In the genomic region with DNA sequence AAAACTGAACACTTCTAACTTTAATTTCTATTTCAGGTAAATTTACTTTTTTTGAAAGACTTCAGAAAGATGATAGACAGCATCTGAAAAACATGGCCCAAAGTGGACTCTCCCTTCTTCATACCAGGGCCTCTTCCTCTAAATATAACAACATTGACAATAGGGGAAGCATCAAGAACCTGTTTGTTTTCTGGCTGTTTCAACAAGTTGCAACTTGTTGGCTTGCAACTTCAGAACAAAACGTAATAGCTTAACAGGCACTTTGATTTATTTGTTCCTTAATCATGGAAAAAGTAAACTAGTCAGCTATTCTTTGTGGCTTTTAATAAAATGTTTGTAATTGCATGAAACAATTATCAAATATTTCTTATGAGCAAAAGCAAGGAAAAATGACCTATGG, we compare ENCODE assay signal across 24 cellular contexts. TPM values are rescaled to one million over a fixed set of nuclear protein-coding genes. Genes with fewer than 3 reads are reported as not detected.
DNase-seq lines count a peak whose midpoint lies in the region; ATAC-seq, FAIRE-seq and TF ChIP-seq lines count a peak whose summit lies in the region.
"Had no signal": no experiment of that assay in that cellular context is flagged by ENCODE, and none has a peak within 500 bp of the region (broad histone marks: within the 10 kb centered on the region; RNA-seq: fewer than 3 reads in every experiment).

No MANE protein-coding gene starts in this region.

- H3K27ac ChIP-seq in RWPE2 (ENCODE audit: poor library complexity, severe bottlenecking) (peak overlapping the region; percentile 15), keratinocyte (ENCODE audit: control insufficient read depth, insufficient read depth, low read length) (no peak overlapping the region)
- H3K27ac ChIP-seq: adrenal gland, skin epidermis, vagina, VCaP had no signal

- no peaks in the 10 kb centered on the region for H3K9me3 Mint-ChIP-seq in mesothelial cell of epicardium
- H3K9me3 Mint-ChIP-seq: GM23338, HFFc6, nephron progenitor cell had no signal

- H3K4me1 ChIP-seq in RWPE2 (ENCODE audit: insufficient read depth, poor library complexity, severe bottlenecking), result peaks cover 40% of the 10 kb centered on the region
- H3K4me1 ChIP-seq in keratinocyte (ENCODE audit: control insufficient read depth, extremely low read depth, insufficient read depth, low read length), result peaks cover 4% of the 10 kb centered on the region
- H3K4me1 ChIP-seq: adrenal gland, vagina had no signal

- FAIRE-seq in keratinocyte (lab: Jason Lieb, UNC), result peak; percentile 9

- H3K36me3 Mint-ChIP-seq in mesothelial cell of epicardium, result no peaks in the 10 kb centered on the region
- H3K36me3 Mint-ChIP-seq: CD4-positive, CD25-positive, alpha-beta regulatory T cell had no signal

- no peak overlapping the region for H3K4me3 ChIP-seq in RWPE2 (ENCODE audit: severe bottlenecking)
- no peak overlapping the region for H3K4me3 ChIP-seq in keratinocyte (ENCODE audit: control insufficient read depth in 2 of 3, extremely low read depth in 1 of 3, insufficient read depth in 2 of 3, low read depth in 1 of 3, low read length in 3 of 3)
- H3K4me3 ChIP-seq: adrenal gland, GM23338, lung, skin epidermis, vagina had no signal

- H3K4me2 ChIP-seq in keratinocyte (ENCODE audit: control insufficient read depth, extremely low read depth, insufficient read depth, low read depth, low read length), result no peak overlapping the region
- H3K4me2 ChIP-seq: GM23338 had no signal

- H3K9me1 ChIP-seq in keratinocyte (ENCODE audit: control insufficient read depth, extremely low read depth, insufficient read depth, low read length), result no peaks in the 10 kb centered on the region

- ATAC-seq in RWPE2 (ENCODE audit: low read depth) (no peak), HG03159 (IDR thresholded peaks at IDR 0.05; ENCODE audit: unreplicated experiment) (no peak)
- ATAC-seq: GM23338; SK-N-SH treated with all-trans-retinoic acid at 6 μM for 48 hours; stimulated activated naive CD8-positive, alpha-beta T cell treated with anti-CD3 and anti-CD28 coated beads, Interleukin-15, Interleukin-2, amounts not matched to agents 100 U/mL and 50 U/mL, for 24 hours; T-helper 17 cell had no signal

- no peak overlapping the region for H3K4me3 Mint-ChIP-seq in mesothelial cell of epicardium
- H3K4me3 Mint-ChIP-seq: CD4-positive, CD25-positive, alpha-beta regulatory T cell; GM23338; HFFc6; nephron progenitor cell; T-helper 17 cell had no signal

- DNase-seq in NCI-H146 (lab: John Stamatoyannopoulos, UW) (peak; percentile 34), NCI-H146 treated with DMSO at 0.1 percent for 48 hours (lab: John Stamatoyannopoulos, UW; ENCODE audit: unreplicated experiment) (no peak), NCI-H345 treated with DMSO at 0.1 percent for 48 hours (lab: John Stamatoyannopoulos, UW; ENCODE audit: unreplicated experiment) (peak; percentile 15), RWPE2 (ENCODE audit: low spot score) (no peak), keratinocyte (ENCODE audit: low read depth, low spot score) (no peak), mesothelial cell of epicardium (ENCODE audit: low spot score in 2 of 2, unreplicated experiment in 2 of 2) (no peak), germinal center (ENCODE audit: low spot score) (no peak)
- DNase-seq: activated CD4-positive, alpha-beta T cell treated with anti-CD3 and anti-CD28 coated beads for 4 hours; activated CD8-positive, alpha-beta memory T cell treated with anti-CD3 and anti-CD28 coated beads for 24 hours; adrenal gland; CD4-positive, CD25-positive, alpha-beta regulatory T cell; HFFc6; NCI-H524 treated with DMSO at 0.1 percent for 48 hours; nephron progenitor cell; stimulated activated naive CD8-positive, alpha-beta T cell treated with anti-CD3 and anti-CD28 coated beads, Interleukin-15, Interleukin-2, amounts not matched to agents 100 U/mL and 50 U/mL, for 24 hours; T-helper 17 cell had no signal

- TF ChIP-seq CTCF in RWPE2 (IDR thresholded peaks at IDR 0.05; ENCODE audit: poor library complexity, severe bottlenecking) (no peak), keratinocyte (optimal IDR thresholded peaks at IDR 0.05 in 1 of 3, IDR thresholded peaks at IDR 0.05 in 1 of 3, conservative IDR thresholded peaks at IDR 0.05 in 1 of 3; ENCODE audit: extremely low read depth in 1 of 3, insufficient read depth in 2 of 3, low read length in 3 of 3) (no peak), mesothelial cell of epicardium (IDR thresholded peaks at IDR 0.05; ENCODE audit: unreplicated experiment) (no peak)

- dilution Hi-C loops in keratinocyte (cut with MboI; ENCODE audit: extremely low pct_ligation_motif_present, low sequenced_read_pairs), result no loop called here

- no peak overlapping the region for H3K27ac Mint-ChIP-seq in mesothelial cell of epicardium
- H3K27ac Mint-ChIP-seq: CD4-positive, CD25-positive, alpha-beta regulatory T cell; GM23338; HFFc6; nephron progenitor cell; T-helper 17 cell had no signal

- H3K9me3 ChIP-seq in RWPE2 (ENCODE audit: severe bottlenecking), result no peaks in the 10 kb centered on the region
- H3K9me3 ChIP-seq in keratinocyte (ENCODE audit: control insufficient read depth, low read depth, low read length), result no peaks in the 10 kb centered on the region
- H3K9me3 ChIP-seq: adrenal gland, vagina had no signal

- no peak overlapping the region for H3K9ac ChIP-seq in keratinocyte (ENCODE audit: control insufficient read depth, extremely low read depth, insufficient read depth, low read length)

- no peaks in the 10 kb centered on the region for H4K20me1 ChIP-seq in keratinocyte (ENCODE audit: control insufficient read depth, extremely low read depth, insufficient read depth, low read length)

- no peak overlapping the region for H2AFZ ChIP-seq in keratinocyte (ENCODE audit: control insufficient read depth, low read length)
- H2AFZ ChIP-seq: GM23338 had no signal

- H3K79me2 ChIP-seq in keratinocyte (ENCODE audit: control insufficient read depth, insufficient read depth, low read length), result no peaks in the 10 kb centered on the region

- no peaks in the 10 kb centered on the region for H3K27me3 Mint-ChIP-seq in mesothelial cell of epicardium (ENCODE audit: low read depth)

- H3K4me1 Mint-ChIP-seq in mesothelial cell of epicardium, result no peaks in the 10 kb centered on the region
- H3K4me1 Mint-ChIP-seq: GM23338, T-helper 17 cell had no signal

- H3K36me3 ChIP-seq in RWPE2 (ENCODE audit: low read depth) (no peaks in the 10 kb centered on the region), keratinocyte (ENCODE audit: control insufficient read depth in 2 of 2, extremely low read depth in 1 of 2, insufficient read depth in 2 of 2, low read length in 2 of 2) (no peaks in the 10 kb centered on the region)
- H3K36me3 ChIP-seq: adrenal gland, vagina had no signal

- H3K27me3 ChIP-seq in RWPE2 (ENCODE audit: insufficient read depth, poor library complexity, severe bottlenecking) (no peaks in the 10 kb centered on the region), keratinocyte (ENCODE audit: control insufficient read depth, extremely low read depth, insufficient read depth, low read length) (no peaks in the 10 kb centered on the region)
- H3K27me3 ChIP-seq: adrenal gland, vagina had no signal

RNA-seq across cellular contexts. Expression of a gene that starts 34.3 kb away (rescaled TPM):
- 0.10 to 0.22 TPM (median 0.14 TPM) in 3 replicates for polyA plus RNA-seq in keratinocyte
- 0.35 TPM for polyA plus RNA-seq in keratinocyte (2011; ENCODE audit: low read depth)
- 0.16 and 0.22 TPM in 2 replicates for polyA plus RNA-seq in keratinocyte (2011; cell fraction: cytosol; rRNA removed)
- polyA plus RNA-seq in keratinocyte (2011; cell fraction: nucleus; rRNA removed), result 0.15 and 0.19 TPM in 2 replicates
- polyA plus RNA-seq in keratinocyte (2012; ENCODE audit: low replicate concordance), result 0.10 and 0.19 TPM in 2 replicates
- polyA minus RNA-seq in keratinocyte, result 0.10 to 0.13 TPM in 2 of 3 replicates, not detected in the other
- polyA minus RNA-seq in keratinocyte (2011; cell fraction: cytosol; rRNA and poly(A)+ RNA removed), result not detected
- polyA minus RNA-seq in keratinocyte (2011; cell fraction: nucleus; rRNA and poly(A)+ RNA removed), result 0.21 and 0.23 TPM in 2 replicates
- total RNA-seq in mesothelial cell of epicardium, result 1.1 to 1.3 TPM (median 1.2 TPM) in 3 replicates
- total RNA-seq: CD4-positive, CD25-positive, alpha-beta regulatory T cell; OCI-LY7; T-helper 17 cell had no signal

Comparison
In these comparisons a context has a peak if more than half of its experiments do, and no peak if none do; other contexts are left out.
1. DNase-seq: peak in NCI-H146 (single experiment) and NCI-H345 treated with DMSO at 0.1 percent for 48 hours (single experiment); none in NCI-H146 treated with DMSO at 0.1 percent for 48 hours (single experiment), RWPE2 (single experiment), keratinocyte (single experiment), mesothelial cell of epicardium (0 of 2) and germinal center (single experiment).